8 cellular contexts compared by ENCODE assay signal in the genomic region with DNA sequence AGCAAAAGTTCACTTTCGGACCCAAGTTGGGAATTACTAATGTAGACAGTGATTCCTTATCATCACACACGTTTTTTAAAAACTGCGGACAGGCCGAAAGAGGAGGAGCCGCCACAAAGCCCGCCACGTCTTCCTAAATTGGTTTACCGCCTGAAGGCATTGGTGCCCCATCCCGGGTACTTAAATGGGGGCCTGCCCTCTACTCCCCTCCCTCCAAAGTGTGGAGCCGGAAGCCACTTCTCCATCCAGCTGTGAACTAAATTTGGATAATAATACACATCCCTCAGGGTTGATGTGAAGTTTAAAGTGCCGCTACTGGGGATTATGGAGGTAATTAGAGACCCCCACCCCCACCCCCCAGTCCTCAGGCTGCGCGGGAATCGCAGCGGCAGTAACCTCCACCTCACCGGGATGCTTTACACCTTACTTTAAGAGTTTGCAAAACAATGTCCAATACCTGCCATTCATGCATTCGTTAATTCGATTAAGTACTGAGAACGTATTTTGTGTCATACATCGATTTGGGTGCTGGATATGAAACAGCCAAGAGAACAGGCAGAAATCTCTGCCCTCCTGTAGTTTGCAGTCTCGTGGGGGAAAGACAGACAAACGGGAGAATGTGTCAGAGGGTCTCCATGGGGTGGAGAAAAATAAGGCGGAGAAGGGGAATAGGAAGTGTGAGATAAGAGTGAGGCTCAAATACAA. TPM values are rescaled to one million over a fixed set of nuclear protein-coding genes. Genes with fewer than 3 reads are reported as not detected.
DNase-seq lines count a peak whose midpoint lies in the region; ATAC-seq and TF ChIP-seq lines count a peak whose summit lies in the region.

No MANE protein-coding gene starts in this region.

- H3K36me3 ChIP-seq in left ventricle myocardium inferior (no peaks in the 10 kb centered on the region), ascending aorta (no peaks in the 10 kb centered on the region), lower lobe of right lung (no peaks in the 10 kb centered on the region), uterus (no peaks in the 10 kb centered on the region)

- DNase-seq in left ventricle myocardium inferior = no peak
- DNase-seq in Right ventricle myocardium inferior (ENCODE audit: missing footprints) = no peak
- no peak for DNase-seq in ascending aorta (ENCODE audit: low spot score in 2 of 2)
- no peak for DNase-seq in lower lobe of right lung
- DNase-seq in uterus = no peak
- DNase-seq in inferior parietal cortex (ENCODE audit: extremely low spot score) = no peak
- DNase-seq in foreskin melanocyte = no peak

- intact Hi-C loops in left ventricle myocardium inferior (cut with micrococcal nuclease) = no loop called here
- intact Hi-C loops in Right ventricle myocardium inferior (cut with DNase I) = loop anchor here (2.0 kb wide), 2 partner anchors 29 to 43 kb away; no protein-coding TSS in a partner anchor
- intact Hi-C loops in ascending aorta (cut with DNase I) = no loop called here
- intact Hi-C loops in lower lobe of right lung (cut with DNase I) = no loop called here
- intact Hi-C loops in uterus (cut with DNase I; ENCODE audit: low total_unique reads) = no loop called here

- H3K4me1 ChIP-seq in left ventricle myocardium inferior (peaks cover 45% of the 10 kb centered on the region), ascending aorta (peaks cover 10 to 25% of the 10 kb centered on the region in 2 donors), lower lobe of right lung (peaks cover 32% of the 10 kb centered on the region), uterus (peaks cover 0 to 7% of the 10 kb centered on the region in 2 donors)

- H3K9me3 ChIP-seq in left ventricle myocardium inferior (replicated peaks) (peaks cover 4% of the 10 kb centered on the region), ascending aorta (no peaks in the 10 kb centered on the region), lower lobe of right lung (no peaks in the 10 kb centered on the region), uterus (no peaks in the 10 kb centered on the region)

- peak overlapping the region; percentile 99 for H3K4me3 ChIP-seq in left ventricle myocardium inferior
- peak overlapping the region; percentile 98 to 99 for H3K4me3 ChIP-seq in ascending aorta
- H3K4me3 ChIP-seq in lower lobe of right lung = peak overlapping the region; percentile 93
- peak overlapping the region; percentile 68 to 69 for H3K4me3 ChIP-seq in uterus

- peak overlapping the region; percentile 97 for H3K27ac ChIP-seq in left ventricle myocardium inferior (replicated peaks)
- peak overlapping the region; percentile 78 to 88 for H3K27ac ChIP-seq in ascending aorta
- peak overlapping the region; percentile 95 for H3K27ac ChIP-seq in lower lobe of right lung
- H3K27ac ChIP-seq in uterus = peak overlapping the region; percentile 84 to 93

- TF ChIP-seq CTCF in left ventricle myocardium inferior (IDR thresholded peaks at IDR 0.05; ENCODE audit: borderline replicate concordance) = no peak
- TF ChIP-seq CTCF in ascending aorta (IDR thresholded peaks at IDR 0.05) = no peak
- TF ChIP-seq CTCF in lower lobe of right lung (IDR thresholded peaks at IDR 0.05) = no peak
- no peak for TF ChIP-seq CTCF in uterus (IDR thresholded peaks at IDR 0.05)

- no peak for ATAC-seq in Right ventricle myocardium inferior
- no peak for ATAC-seq in lower lobe of right lung
- ATAC-seq in HG03469 (IDR thresholded peaks at IDR 0.05; ENCODE audit: unreplicated experiment) = no peak

- H3K27me3 ChIP-seq in left ventricle myocardium inferior (ENCODE audit: low read depth) (no peaks in the 10 kb centered on the region), ascending aorta (no peaks in the 10 kb centered on the region), lower lobe of right lung (ENCODE audit: low read depth) (no peaks in the 10 kb centered on the region), uterus (no peaks in the 10 kb centered on the region)

- TF ChIP-seq POLR2A in uterus (IDR thresholded peaks at IDR 0.05) = no peak

RNA-seq across cellular contexts. Expression of a gene that starts 1.0 kb away (rescaled TPM):
- 103 TPM for total RNA-seq in left ventricle myocardium inferior
- total RNA-seq in Right ventricle myocardium inferior = 104 TPM
- total RNA-seq in ascending aorta = 216 TPM
- 258 TPM for total RNA-seq in lower lobe of right lung
- 100 to 1,000 TPM; 121 to 200 (median 141) TPM for total RNA-seq in uterus

RNA-seq across cellular contexts. Expression of a gene that starts 47.2 kb away (rescaled TPM):
- not detected for total RNA-seq in left ventricle myocardium inferior
- not detected for total RNA-seq in Right ventricle myocardium inferior
- not detected for total RNA-seq in ascending aorta
- not detected for total RNA-seq in lower lobe of right lung
- not detected for total RNA-seq in uterus

RNA-seq across cellular contexts. Expression of a gene that starts 52.2 kb away (rescaled TPM):
- total RNA-seq in left ventricle myocardium inferior (not detected), Right ventricle myocardium inferior (not detected), ascending aorta (not detected), lower lobe of right lung (0.30 TPM), uterus (under 1 TPM in 1 of 4 donors, not detected in 3; 0.28 TPM)
